1 cellular context compared by ENCODE assay signal in the genomic region with DNA sequence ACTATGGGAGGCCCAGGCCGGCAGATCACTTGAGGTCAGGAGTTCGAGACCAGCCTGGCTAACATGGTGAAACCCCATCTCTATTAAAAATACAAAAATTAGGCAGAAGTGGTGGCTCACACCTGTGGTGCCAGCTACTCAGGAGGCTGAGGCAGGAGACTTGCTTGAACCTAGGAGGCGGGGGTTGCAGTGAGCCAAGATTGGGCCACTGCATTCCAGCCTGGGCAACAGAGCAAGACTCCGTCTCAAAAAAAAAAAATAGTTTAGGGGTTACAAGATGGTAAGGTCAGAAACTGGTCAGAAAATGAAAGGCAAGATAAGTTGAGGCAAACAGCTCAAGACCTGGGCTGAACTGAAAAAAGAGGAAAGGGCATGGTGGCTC.
TF ChIP-seq lines count a peak whose summit lies in the region.

No MANE protein-coding gene starts in this region.

TF ChIP-seq in A549, 52 proteins besides CTCF, POLR2A, EP300 and RAD21:
- 0 out of 2 replicates have a peak, but pooled peaks have one; percentile 12 for TF ChIP-seq KDM1A (IDR thresholded peaks at IDR 0.05; ENCODE audit: low read depth)
